11 cellular contexts compared by ENCODE assay signal in the genomic region with DNA sequence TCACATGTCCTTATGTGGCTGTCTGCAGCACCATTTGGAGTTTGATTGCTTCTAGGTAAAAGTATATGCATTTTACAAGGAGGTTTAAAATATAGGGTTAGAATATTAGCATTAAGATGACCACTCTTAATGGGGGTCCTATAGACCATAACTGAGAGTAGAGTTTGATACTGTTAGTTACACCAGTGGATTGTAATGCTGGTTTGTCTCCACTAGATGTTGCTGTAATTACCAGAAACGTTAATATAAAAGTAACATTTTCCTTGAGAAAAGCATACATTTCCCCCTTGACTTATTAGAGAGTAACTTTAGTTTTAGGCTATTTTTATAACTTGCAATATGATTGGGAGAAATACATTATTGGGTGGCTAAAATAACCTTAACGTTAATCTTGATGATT.
DNase-seq lines count a peak whose midpoint lies in the region; ATAC-seq, FAIRE-seq and TF ChIP-seq lines count a peak whose summit lies in the region.
"Had no signal": no experiment of that assay in that cellular context is flagged by ENCODE, and none has a peak within 500 bp of the region (broad histone marks: within the 10 kb centered on the region; RNA-seq: fewer than 3 reads in every experiment).

No MANE protein-coding gene starts in this region.

- intact Hi-C loops in body of pancreas (cut with DNase I) (no loop called here), thyroid gland (cut with DNase I) (no loop called here)

- no peak overlapping the region for H3K4me3 Mint-ChIP-seq in activated naive CD4-positive, alpha-beta T cell treated with anti-CD3 and anti-CD28 coated beads, Interleukin-2, amount 10 ng/mL, durations not matched to agents 7 days and 5 days

- peak; percentile 14 for DNase-seq in NCI-H345 (lab: John Stamatoyannopoulos, UW)
- DNase-seq in NCI-H345 treated with DMSO at 0.1 percent for 48 hours (lab: John Stamatoyannopoulos, UW; ENCODE audit: unreplicated experiment): no peak
- DNase-seq in body of pancreas: no peak
- DNase-seq in osteoblast (ENCODE audit: insufficient read length, low spot score, missing footprints): no peak
- DNase-seq in activated naive CD4-positive, alpha-beta T cell treated with anti-CD3 and anti-CD28 coated beads, Interleukin-2, amount 10 ng/mL, durations not matched to agents 7 days and 5 days: no peak
- DNase-seq in GM12891 (ENCODE audit: insufficient read length, low spot score): no peak
- DNase-seq in thyroid gland: no peak
- DNase-seq: activated CD8-positive, alpha-beta memory T cell treated with anti-CD3 and anti-CD28 coated beads for 24 hours; aorta had no signal

- H3K79me2 ChIP-seq in osteoblast (ENCODE audit: insufficient read depth, low read length): no peaks in the 10 kb centered on the region

- H3K9me3 Mint-ChIP-seq in activated naive CD4-positive, alpha-beta T cell treated with anti-CD3 and anti-CD28 coated beads, Interleukin-2, amount 10 ng/mL, durations not matched to agents 7 days and 5 days: no peaks in the 10 kb centered on the region

- H3K27ac ChIP-seq in body of pancreas (no peak overlapping the region), osteoblast (ENCODE audit: low read depth, low read length) (no peak overlapping the region), thyroid gland (no peak overlapping the region)
- H3K27ac ChIP-seq: BLaER1 had no signal

- H3K9me3 ChIP-seq in body of pancreas (no peaks in the 10 kb centered on the region), osteoblast (ENCODE audit: low read depth, low read length) (no peaks in the 10 kb centered on the region), thyroid gland (no peaks in the 10 kb centered on the region)
- H3K9me3 ChIP-seq: BLaER1 had no signal

- no peak overlapping the region for H3K4me3 ChIP-seq in body of pancreas
- H3K4me3 ChIP-seq in osteoblast (ENCODE audit: insufficient read depth, low read length): no peak overlapping the region
- H3K4me3 ChIP-seq in thyroid gland (replicated peaks in 1 of 3): no peak overlapping the region
- H3K4me3 ChIP-seq: BLaER1 had no signal

- 4 to 5% methylated on average over 2 of the region's 2 CpGs for WGBS in body of pancreas, 2 donors
- WGBS in thyroid gland, 2 donors: 12 to 21% methylated on average over 2 of the region's 2 CpGs

- no peak overlapping the region for H3K27ac Mint-ChIP-seq in activated naive CD4-positive, alpha-beta T cell treated with anti-CD3 and anti-CD28 coated beads, Interleukin-2, amount 10 ng/mL, durations not matched to agents 7 days and 5 days

- H3K4me2 ChIP-seq in osteoblast (ENCODE audit: insufficient read depth, low read length): no peak overlapping the region
- H3K4me2 ChIP-seq: BLaER1 had no signal

- no peaks in the 10 kb centered on the region for H3K4me1 Mint-ChIP-seq in activated naive CD4-positive, alpha-beta T cell treated with anti-CD3 and anti-CD28 coated beads, Interleukin-2, amount 10 ng/mL, durations not matched to agents 7 days and 5 days

- peak; percentile 51 for TF ChIP-seq CTCF in LNCAP (IDR thresholded peaks at IDR 0.05)
- peak in 4 of 7 experiments; percentile 11 to 42 (median 24) for TF ChIP-seq CTCF in body of pancreas (IDR thresholded peaks at IDR 0.05)
- TF ChIP-seq CTCF in osteoblast (IDR thresholded peaks at IDR 0.05; ENCODE audit: extremely low read depth, low read depth, low read length): peak; percentile 47
- TF ChIP-seq CTCF in thyroid gland (IDR thresholded peaks at IDR 0.05): peak in 3 of 6 experiments; percentile 10 to 26 (median 20)

- no peaks in the 10 kb centered on the region for H3K27me3 Mint-ChIP-seq in activated naive CD4-positive, alpha-beta T cell treated with anti-CD3 and anti-CD28 coated beads, Interleukin-2, amount 10 ng/mL, durations not matched to agents 7 days and 5 days

- H3K36me3 Mint-ChIP-seq in activated naive CD4-positive, alpha-beta T cell treated with anti-CD3 and anti-CD28 coated beads, Interleukin-2, amount 10 ng/mL, durations not matched to agents 7 days and 5 days: no peaks in the 10 kb centered on the region

- H3K27me3 ChIP-seq in body of pancreas: no peaks in the 10 kb centered on the region
- H3K27me3 ChIP-seq in osteoblast (ENCODE audit: insufficient read depth, low read length): no peaks in the 10 kb centered on the region
- no peaks in the 10 kb centered on the region for H3K27me3 ChIP-seq in thyroid gland

- no peaks in the 10 kb centered on the region for H4K20me1 ChIP-seq in osteoblast (ENCODE audit: insufficient read depth, low read length)
- H4K20me1 ChIP-seq: BLaER1 had no signal

- H3K36me3 ChIP-seq in body of pancreas (replicated peaks in 1 of 2; ENCODE audit: insufficient read depth in 1 of 2, low read depth in 2 of 2) (no peaks in the 10 kb centered on the region), osteoblast (ENCODE audit: insufficient read depth, low read length) (no peaks in the 10 kb centered on the region), thyroid gland (no peaks in the 10 kb centered on the region)
- H3K36me3 ChIP-seq: BLaER1 had no signal

- FAIRE-seq in GM12891 (lab: Jason Lieb, UNC): no peak

- no peak for TF ChIP-seq POLR2A in body of pancreas (IDR thresholded peaks at IDR 0.05)
- TF ChIP-seq POLR2A in GM12891 (IDR thresholded peaks at IDR 0.05; ENCODE audit: low read depth, low read length): no peak
- no peak for TF ChIP-seq POLR2A in thyroid gland (IDR thresholded peaks at IDR 0.05)

- CTCF ChIA-PET in activated naive CD4-positive, alpha-beta T cell treated with anti-CD3 and anti-CD28 coated beads, Interleukin-2, amount 10 ng/mL, durations not matched to agents 7 days and 5 days (lab: Charles Lee): no interaction called here

- H3K4me1 ChIP-seq in body of pancreas (no peaks in the 10 kb centered on the region), osteoblast (ENCODE audit: insufficient read depth, low read length) (no peaks in the 10 kb centered on the region), thyroid gland (no peaks in the 10 kb centered on the region)
- H3K4me1 ChIP-seq: BLaER1 had no signal

- no peak overlapping the region for H2AFZ ChIP-seq in osteoblast (ENCODE audit: low read length)

- ATAC-seq in body of pancreas: no peak

TF ChIP-seq in GM12891, 5 proteins besides CTCF, POLR2A, EP300 and RAD21:
- no peak for TF ChIP-seq PAX5 (IDR thresholded peaks at IDR 0.05; ENCODE audit: insufficient read depth, low read length, severe bottlenecking)
- no peak for TF ChIP-seq SPI1 (IDR thresholded peaks at IDR 0.05; ENCODE audit: low read depth, low read length)
- TF ChIP-seq POU2F2 (IDR thresholded peaks at IDR 0.05; ENCODE audit: low read depth, low read length): no peak
- TF ChIP-seq TAF1 (IDR thresholded peaks at IDR 0.05; ENCODE audit: low read depth, low read length): no peak
- TF ChIP-seq POLR2AphosphoS5 (IDR thresholded peaks at IDR 0.05; ENCODE audit: low read depth, low read length): no peak
